ENCODE assay signal across 1 cellular context in genomic region chr21:42818328-42818749, GRCh38.
A peak's percentile ranks its signal among the peaks of the same experiment; 100 is the strongest.
TF ChIP-seq lines count a peak whose summit lies in the region.

No MANE protein-coding gene starts in this region.

TF ChIP-seq in K562, 482 proteins besides CTCF, POLR2A, EP300 and RAD21 (continued from another document):
- TF ChIP-seq ZNF740 (CRISPR knock-in tag; IDR thresholded peaks at IDR 0.05), result 0 out of 2 replicates have a peak, but pooled peaks have one; percentile 57
- TF ChIP-seq ZNF740 (tag; IDR thresholded peaks at IDR 0.05), result no peak
- TF ChIP-seq GATA2 (CRISPR knock-in tag; IDR thresholded peaks at IDR 0.05), result no peak
- TF ChIP-seq NCOA6 (IDR thresholded peaks at IDR 0.05), result no peak
- TF ChIP-seq SIN3B (IDR thresholded peaks at IDR 0.05; ENCODE audit: low read depth), result no peak
- no peak for TF ChIP-seq ZNF589 (CRISPR knock-in tag; IDR thresholded peaks at IDR 0.05; ENCODE audit: low read depth)
- peak; percentile 49; the same call in 1 of the 2 replicates for TF ChIP-seq STAG1 (CRISPR knock-in tag; IDR thresholded peaks at IDR 0.05; ENCODE audit: borderline replicate concordance)
- no peak for TF ChIP-seq PURB (CRISPR knock-in tag; IDR thresholded peaks at IDR 0.05; ENCODE audit: low read depth)
- TF ChIP-seq HCFC1 (IDR thresholded peaks at IDR 0.05; ENCODE audit: low read depth, low read length), result 0 out of 2 replicates have a peak, but pooled peaks have one; percentile 20
- peak; percentile 64 for TF ChIP-seq DACH1 (IDR thresholded peaks at IDR 0.05; ENCODE audit: partially characterized antibody)
- TF ChIP-seq THRAP3 (IDR thresholded peaks at IDR 0.05; ENCODE audit: borderline replicate concordance), result peak; percentile 51; the same call in 1 of the 2 replicates
- 0 out of 2 replicates have a peak, but pooled peaks have one; percentile 29 for TF ChIP-seq DEAF1 (CRISPR knock-in tag; IDR thresholded peaks at IDR 0.05)
- 0 out of 4 replicates have a peak, but pooled peaks of 1 of the 2 experiments have one; percentile 22 for TF ChIP-seq MAZ (CRISPR knock-in tag; conservative IDR thresholded peaks at IDR 0.05 in 1 of 2, IDR thresholded peaks at IDR 0.05 in 1 of 2)
- peak; percentile 29; the same call in 1 of the 2 replicates for TF ChIP-seq CREM (IDR thresholded peaks at IDR 0.05; ENCODE audit: low read depth)
- TF ChIP-seq TCF7 (IDR thresholded peaks at IDR 0.05; ENCODE audit: borderline replicate concordance), result no peak
- no peak for TF ChIP-seq MCM2 (IDR thresholded peaks at IDR 0.05; ENCODE audit: low read depth)
- TF ChIP-seq ZNF217 (CRISPR knock-in tag; IDR thresholded peaks at IDR 0.05), result no peak
- TF ChIP-seq MECOM (CRISPR knock-in tag; IDR thresholded peaks at IDR 0.05), result no peak
- peak; percentile 68; the same call in 1 of the 2 replicates for TF ChIP-seq ARID2 (IDR thresholded peaks at IDR 0.05)
- no peak for TF ChIP-seq NFRKB (IDR thresholded peaks at IDR 0.05; ENCODE audit: low read depth)
- no peak for TF ChIP-seq HMG20A (CRISPR knock-in tag; conservative IDR thresholded peaks at IDR 0.05)
